Comparison of ENCODE assay signal across 18 cellular contexts in the genomic region with DNA sequence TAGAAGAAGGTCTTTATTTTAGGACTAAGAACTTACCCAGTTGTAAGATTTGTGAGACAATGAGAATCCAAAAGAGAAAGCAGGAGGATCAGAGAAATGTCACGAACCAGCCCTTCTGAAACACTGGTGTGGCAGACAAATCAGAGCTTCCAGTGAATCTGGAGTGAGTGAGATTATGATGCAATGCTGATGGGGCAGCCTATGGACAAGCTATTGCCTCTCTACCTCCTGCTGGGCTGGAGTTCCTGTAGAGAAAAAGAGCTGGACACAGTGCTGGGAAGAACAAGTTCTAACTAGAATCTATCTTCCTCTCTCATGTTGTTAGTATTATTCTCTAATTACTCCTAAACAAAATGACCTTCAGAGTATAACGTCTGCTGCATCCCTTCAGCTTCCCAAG.
DNase-seq lines count a peak whose midpoint lies in the region; ATAC-seq and TF ChIP-seq lines count a peak whose summit lies in the region.
"Had no signal": no experiment of that assay in that cellular context is flagged by ENCODE, and none has a peak within 500 bp of the region (broad histone marks: within the 10 kb centered on the region; RNA-seq: fewer than 3 reads in every experiment).

No MANE protein-coding gene starts in this region.

- no peak for TF ChIP-seq CTCF in astrocyte of the spinal cord (IDR thresholded peaks at IDR 0.05; ENCODE audit: low read depth, low read length)

- ATAC-seq in HG03139 (IDR thresholded peaks at IDR 0.05; ENCODE audit: unreplicated experiment) (no peak), SK-N-SH treated with all-trans-retinoic acid at 6 μM for 48 hours (no peak)

- in situ Hi-C loops in astrocyte of the spinal cord (cut with HindIII; ENCODE audit: low sequenced_read_pairs) = no loop called here

- H3K4me3 ChIP-seq in astrocyte of the spinal cord (ENCODE audit: low read depth, low read length) = no peak overlapping the region
- H3K4me3 ChIP-seq: BLaER1 treated with 17β-estradiol and CSF1 and Interleukin-3, amounts not matched to agents 10 nM and 100 nM; SJCRH30; testis had no signal

- DNase-seq in GM04504 (ENCODE audit: low read depth) (peak; percentile 7), HuH-7.5 (ENCODE audit: low spot score) (peak; percentile 12), astrocyte of the spinal cord (ENCODE audit: low read depth, low spot score) (peak; percentile 53), iPS-NIHi11 (ENCODE audit: low spot score) (peak; percentile 11), SKM-1 (lab: John Stamatoyannopoulos, UW; ENCODE audit: unreplicated experiment) (no peak)
- no peak for DNase-seq in stimulated activated naive CD4-positive, alpha-beta T cell (lab: John Stamatoyannopoulos, UW)
- DNase-seq: activated B cell treated with CpG ODN at 0.5 μM for 24 hours; activated gamma-delta T cell; DMS79; immature natural killer cell; NCI-H2081; nephron progenitor cell; SJCRH30; stimulated activated CD4-positive, alpha-beta T cell treated with anti-CD3 and anti-CD28 coated beads, Interleukin-1b, Interleukin-23, amount 100 ng/mL, for 48 hours; testis had no signal

TF ChIP-seq in SK-N-SH treated with all-trans-retinoic acid at 6 μM for 48 hours, 23 proteins besides CTCF, POLR2A, EP300 and RAD21:
- TF ChIP-seq GLIS3 (CRISPR knock-in tag; IDR thresholded peaks at IDR 0.05) = no peak
- no peak for TF ChIP-seq CSDC2 (CRISPR knock-in tag; IDR thresholded peaks at IDR 0.05)
- TF ChIP-seq, protein P1, sequence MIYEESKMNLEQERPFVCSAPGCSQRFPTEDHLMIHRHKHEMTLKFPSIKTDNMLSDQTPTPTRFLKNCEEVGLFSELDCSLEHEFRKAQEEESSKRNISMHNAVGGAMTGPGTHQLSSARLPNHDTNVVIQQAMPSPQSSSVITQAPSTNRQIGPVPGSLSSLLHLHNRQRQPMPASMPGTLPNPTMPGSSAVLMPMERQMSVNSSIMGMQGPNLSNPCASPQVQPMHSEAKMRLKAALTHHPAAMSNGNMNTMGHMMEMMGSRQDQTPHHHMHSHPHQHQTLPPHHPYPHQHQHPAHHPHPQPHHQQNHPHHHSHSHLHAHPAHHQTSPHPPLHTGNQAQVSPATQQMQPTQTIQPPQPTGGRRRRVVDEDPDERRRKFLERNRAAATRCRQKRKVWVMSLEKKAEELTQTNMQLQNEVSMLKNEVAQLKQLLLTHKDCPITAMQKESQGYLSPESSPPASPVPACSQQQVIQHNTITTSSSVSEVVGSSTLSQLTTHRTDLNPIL (CRISPR knock-in tag; IDR thresholded peaks at IDR 0.05; ENCODE audit: low read depth) = no peak
- TF ChIP-seq ESRRG (CRISPR knock-in tag; IDR thresholded peaks at IDR 0.05) = no peak
- no peak for TF ChIP-seq ZFP3 (CRISPR knock-in tag; IDR thresholded peaks at IDR 0.05)
TF ChIP-seq in SK-N-SH treated with all-trans-retinoic acid at 6 μM for 48 hours: peak in this region for 0.

Comparison
In these comparisons a context has a peak if more than half of its experiments do, and no peak if none do; other contexts are left out.
1. DNase-seq: peak in GM04504 (single experiment), HuH-7.5 (single experiment), astrocyte of the spinal cord (single experiment) and iPS-NIHi11 (single experiment); none in SKM-1 (single experiment) and stimulated activated naive CD4-positive, alpha-beta T cell (0 of 6).